ENCODE assay signal across 26 cellular contexts in genomic region chr1:242839101-242839500, GRCh38.
"Had no signal": no experiment of that assay in that cellular context is flagged by ENCODE, and none has a peak within 500 bp of the region (broad histone marks: within the 10 kb centered on the region; RNA-seq: fewer than 3 reads in every experiment).

No MANE protein-coding gene starts in this region.

- H3K27me3 ChIP-seq: stomach, suprapubic skin, testis, thyroid gland, tibial artery, tibial nerve, transverse colon, upper lobe of left lung, uterus, vagina had no signal

- DNase-seq: stimulated activated CD4-positive, alpha-beta T cell treated with anti-CD3 and anti-CD28 coated beads, Interleukin-2, amount 100 ng/mL, for 48 hours; stimulated activated CD4-positive, alpha-beta T cell treated with anti-CD3 and anti-CD28 coated beads, Interleukin-4, amount 100 ng/mL, for 1 hour; stimulated activated CD4-positive, alpha-beta T cell treated with anti-CD3 and anti-CD28 coated beads, Interleukin-4, amount 100 ng/mL, for 24 hours; stimulated activated CD4-positive, alpha-beta T cell treated with anti-CD3 and anti-CD28 coated beads, Interleukin-4, amount 100 ng/mL, for 4 hours; stimulated activated CD8-positive, alpha-beta memory T cell treated with anti-CD3 and anti-CD28 coated beads, Interleukin-4, amount 100 ng/mL, for 48 hours; stimulated activated naive B cell treated with anti-CD40 and anti-IgM and Interleukin-4, amounts not matched to agents 10 μg/mL and 1 μg/mL and 100 μg/mL, for 72 hours; stimulated activated naive CD4-positive, alpha-beta T cell; stimulated activated naive CD4-positive, alpha-beta T cell treated with Interleukin-2 at 50 U/mL for 16 hours; stimulated activated naive CD8-positive, alpha-beta T cell treated with anti-CD3 and anti-CD28 coated beads, Interleukin-15, amount 100 ng/mL, for 72 hours; stimulated activated naive CD8-positive, alpha-beta T cell treated with anti-CD3 and anti-CD28 coated beads, Interleukin-15, Interleukin-2, amounts not matched to agents 100 U/mL and 50 U/mL, for 24 hours; stomach; substantia nigra; testis; thyroid gland; tibial artery; transverse colon; trophoblast cell; uterus had no signal

- H3K4me3 ChIP-seq: stomach, suprapubic skin, testis, thoracic aorta, thyroid gland, tibial artery, tibial nerve, transverse colon, upper lobe of left lung, uterus, vagina had no signal

- H3K9me3 ChIP-seq: suprapubic skin, testis, thoracic aorta, thyroid gland, tibial nerve, transverse colon, upper lobe of left lung, uterus, vagina had no signal

- FAIRE-seq: urothelium cell line had no signal

- H3K36me3 ChIP-seq: stomach, suprapubic skin, thoracic aorta, thyroid gland, tibial artery, tibial nerve, transverse colon, upper lobe of left lung, uterus, vagina had no signal

- H3K4me1 ChIP-seq: stomach, suprapubic skin, testis, thyroid gland, tibial nerve, transverse colon, upper lobe of left lung, uterus, vagina had no signal

- ATAC-seq: stimulated activated effector memory CD8-positive, alpha-beta T cell treated with anti-CD3 and anti-CD28 coated beads, Interleukin-12 subunit alpha, Interleukin-12 subunit beta, amount 100 ng/mL, for 72 hours; stimulated activated memory B cell treated with anti-CD40 and anti-IgM and Interleukin-4, amounts not matched to agents 10 μg/mL and 1 μg/mL and 100 μg/mL, for 72 hours; stimulated activated naive B cell treated with anti-CD40 and anti-IgM and Interleukin-4, amounts not matched to agents 10 μg/mL and 1 μg/mL and 100 μg/mL, for 72 hours; stimulated activated naive CD8-positive, alpha-beta T cell treated with anti-CD3 and anti-CD28 coated beads, Interleukin-15, amount 100 ng/mL, for 72 hours; stimulated activated naive CD8-positive, alpha-beta T cell treated with anti-CD3 and anti-CD28 coated beads, Interleukin-15, Interleukin-2, amounts not matched to agents 100 U/mL and 50 U/mL, for 24 hours had no signal

- H3K27ac ChIP-seq: stomach, suprapubic skin, testis, thoracic aorta, thyroid gland, tibial artery, tibial nerve, transverse colon, upper lobe of left lung, uterus, vagina had no signal
